In genomic region chr10:12504176-12504575, GRCh38 we compare ENCODE assay signal across 16 cellular contexts.
DNase-seq lines count a peak whose midpoint lies in the region; ATAC-seq and TF ChIP-seq lines count a peak whose summit lies in the region.
"Had no signal": no experiment of that assay in that cellular context is flagged by ENCODE, and none has a peak within 500 bp of the region (broad histone marks: within the 10 kb centered on the region; RNA-seq: fewer than 3 reads in every experiment).

No MANE protein-coding gene starts in this region.

- DNase-seq in activated T-cell treated with anti-CD3 and anti-CD28 coated beads, Interleukin-2, amount 50 U/mL, for 1 hour = peak; percentile 5
- DNase-seq in activated T-cell treated with anti-CD3 and anti-CD28 coated beads, Interleukin-2, amount 50 U/mL, for 24 hours = no peak
- DNase-seq in colonic mucosa (peak; percentile 12), osteocyte (ENCODE audit: extremely low spot score, unreplicated experiment) (peak; percentile 65), upper lobe of right lung (peak; percentile 40)
- DNase-seq in activated CD4-positive, CD25-positive, alpha-beta regulatory T cell (lab: John Stamatoyannopoulos, UW) = no peak
- DNase-seq: ACHN; Calu3; CD4-positive, CD25-positive, alpha-beta regulatory T cell; DMS79; GM23248 had no signal

- H3K9me3 ChIP-seq in colonic mucosa (no peaks in the 10 kb centered on the region), upper lobe of right lung (no peaks in the 10 kb centered on the region)

- H3K27ac Mint-ChIP-seq in activated T-cell treated with anti-CD3 and anti-CD28 coated beads, Interleukin-2, amount 50 U/mL, for 24 hours = no peak overlapping the region
- H3K27ac Mint-ChIP-seq in osteocyte (ENCODE audit: unreplicated experiment) = no peak overlapping the region

- H3K27me3 ChIP-seq in colonic mucosa (no peaks in the 10 kb centered on the region), upper lobe of right lung (no peaks in the 10 kb centered on the region)
- H3K27me3 ChIP-seq: BLaER1 treated with 17β-estradiol and CSF1 and Interleukin-3, amounts not matched to agents 10 nM and 100 nM had no signal

- H3K27me3 Mint-ChIP-seq in activated T-cell treated with anti-CD3 and anti-CD28 coated beads, Interleukin-2, amount 50 U/mL, for 24 hours = no peaks in the 10 kb centered on the region
- H3K27me3 Mint-ChIP-seq in osteocyte (ENCODE audit: unreplicated experiment) = peaks cover 4% of the 10 kb centered on the region
- H3K27me3 Mint-ChIP-seq: CD4-positive, CD25-positive, alpha-beta regulatory T cell had no signal

- no peak overlapping the region for H3K9ac ChIP-seq in colonic mucosa (ENCODE audit: low read depth in 2 of 2, low read length in 2 of 2)
- H3K9ac ChIP-seq: BLaER1 treated with 17β-estradiol and CSF1 and Interleukin-3, amounts not matched to agents 10 nM and 100 nM; GM23248 had no signal

- H3K4me3 ChIP-seq in colonic mucosa = no peak overlapping the region
- H3K4me3 ChIP-seq in upper lobe of right lung = no peak overlapping the region
- H3K4me3 ChIP-seq: BLaER1 treated with 17β-estradiol and CSF1 and Interleukin-3, amounts not matched to agents 10 nM and 100 nM; GM12878; GM23248 had no signal

- H3K36me3 ChIP-seq in colonic mucosa = no peaks in the 10 kb centered on the region
- no peaks in the 10 kb centered on the region for H3K36me3 ChIP-seq in upper lobe of right lung

- H3K4me1 Mint-ChIP-seq in activated T-cell treated with anti-CD3 and anti-CD28 coated beads, Interleukin-2, amount 50 U/mL, for 24 hours (ENCODE audit: low read depth) = peaks cover 64% of the 10 kb centered on the region
- peaks cover 14% of the 10 kb centered on the region for H3K4me1 Mint-ChIP-seq in osteocyte (ENCODE audit: unreplicated experiment)

- no peak for ATAC-seq in upper lobe of right lung
- ATAC-seq in HG03432 (IDR thresholded peaks at IDR 0.05; ENCODE audit: unreplicated experiment) = no peak
- ATAC-seq in GM21737 (IDR thresholded peaks at IDR 0.05; ENCODE audit: unreplicated experiment) = no peak
- ATAC-seq: GM12878, HCT116 had no signal

- H3K9me3 Mint-ChIP-seq in activated T-cell treated with anti-CD3 and anti-CD28 coated beads, Interleukin-2, amount 50 U/mL, for 24 hours = no peaks in the 10 kb centered on the region
- no peaks in the 10 kb centered on the region for H3K9me3 Mint-ChIP-seq in osteocyte (ENCODE audit: unreplicated experiment)
- H3K9me3 Mint-ChIP-seq: CD4-positive, CD25-positive, alpha-beta regulatory T cell had no signal

- TF ChIP-seq CTCF in colonic mucosa (IDR thresholded peaks at IDR 0.05) (no peak), osteocyte (IDR thresholded peaks at IDR 0.05) (no peak), upper lobe of right lung (IDR thresholded peaks at IDR 0.05) (no peak)

- no peaks in the 10 kb centered on the region for H3K36me3 Mint-ChIP-seq in activated T-cell treated with anti-CD3 and anti-CD28 coated beads, Interleukin-2, amount 50 U/mL, for 24 hours (ENCODE audit: low read depth)
- H3K36me3 Mint-ChIP-seq in osteocyte (ENCODE audit: unreplicated experiment) = no peaks in the 10 kb centered on the region

- H3K4me1 ChIP-seq in colonic mucosa (peaks cover 17% of the 10 kb centered on the region), upper lobe of right lung (peaks cover 16% of the 10 kb centered on the region)

- intact Hi-C loops in colonic mucosa (cut with DNase I) (no loop called here), upper lobe of right lung (cut with DNase I) (no loop called here)

- no peak overlapping the region for H3K4me3 Mint-ChIP-seq in activated T-cell treated with anti-CD3 and anti-CD28 coated beads, Interleukin-2, amount 50 U/mL, for 24 hours
- no peak overlapping the region for H3K4me3 Mint-ChIP-seq in osteocyte (ENCODE audit: unreplicated experiment)
- H3K4me3 Mint-ChIP-seq: CD4-positive, CD25-positive, alpha-beta regulatory T cell had no signal

- H3K27ac ChIP-seq in colonic mucosa (no peak overlapping the region), upper lobe of right lung (no peak overlapping the region)
- H3K27ac ChIP-seq: BLaER1 treated with 17β-estradiol and CSF1 and Interleukin-3, amounts not matched to agents 10 nM and 100 nM; GM23248 had no signal

Comparison
In these comparisons a context has a peak if more than half of its experiments do, and no peak if none do; other contexts are left out.
1. DNase-seq: peak in activated T-cell treated with anti-CD3 and anti-CD28 coated beads, Interleukin-2, amount 50 U/mL, for 1 hour (single experiment), colonic mucosa (single experiment), osteocyte (single experiment) and upper lobe of right lung (single experiment); none in activated T-cell treated with anti-CD3 and anti-CD28 coated beads, Interleukin-2, amount 50 U/mL, for 24 hours (single experiment) and activated CD4-positive, CD25-positive, alpha-beta regulatory T cell (0 of 4).